9 cellular contexts compared by ENCODE assay signal in the genomic region with DNA sequence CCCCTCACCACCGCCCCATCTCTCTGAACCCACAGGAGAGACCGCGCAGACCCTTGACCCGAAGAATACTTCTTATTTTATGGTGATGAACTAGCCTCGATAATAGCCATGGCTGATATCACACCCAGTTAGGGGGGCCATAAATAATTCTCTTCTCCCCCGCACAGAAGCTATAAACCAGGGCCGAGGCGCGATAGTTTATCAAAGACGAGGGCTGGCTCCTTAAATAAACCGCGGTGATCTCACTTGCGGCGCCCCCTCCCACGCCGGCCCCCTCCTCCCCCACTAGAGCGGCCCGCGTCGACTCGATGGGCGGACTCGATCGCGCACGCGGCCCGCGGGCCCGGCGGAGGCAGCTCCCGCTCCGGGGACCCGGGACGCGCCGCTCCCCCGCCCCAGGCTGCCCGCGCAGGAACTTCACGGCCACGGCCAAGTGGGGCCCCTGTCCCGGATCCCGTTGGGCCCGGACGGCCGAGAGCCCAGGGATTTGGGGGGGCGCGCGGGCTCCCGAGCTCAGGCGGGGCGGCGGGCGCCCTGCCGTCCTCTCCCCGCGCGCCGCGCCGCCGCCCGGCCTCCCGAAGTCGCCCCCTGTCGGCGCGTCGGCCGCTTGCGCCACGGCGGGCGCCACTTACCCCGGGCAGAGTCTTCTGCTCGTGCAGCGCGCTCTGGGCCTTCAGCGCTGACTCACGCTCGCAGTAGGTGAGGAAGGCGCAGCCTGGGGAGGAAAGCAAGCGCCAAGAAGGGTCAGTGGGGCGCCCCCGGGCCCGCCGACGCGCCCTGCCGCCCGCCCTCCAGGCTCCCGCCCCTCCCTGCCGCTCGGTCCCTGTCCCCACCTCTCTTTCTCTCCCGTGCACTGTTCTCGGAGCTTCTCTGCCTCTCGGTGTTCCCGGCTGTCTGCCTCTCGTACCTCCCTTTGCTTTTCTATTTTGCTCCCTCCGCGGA.
DNase-seq lines count a peak whose midpoint lies in the region; ATAC-seq and TF ChIP-seq lines count a peak whose summit lies in the region.
"Had no signal": no experiment of that assay in that cellular context is flagged by ENCODE, and none has a peak within 500 bp of the region (broad histone marks: within the 10 kb centered on the region; RNA-seq: fewer than 3 reads in every experiment).

No MANE protein-coding gene starts in this region.

- H3K27ac Mint-ChIP-seq in activated naive CD4-positive, alpha-beta T cell treated with anti-CD3 and anti-CD28 coated beads for 36 hours: no peak overlapping the region
- H3K27ac Mint-ChIP-seq: natural killer cell treated with Interleukin-12 subunit alpha and Interleukin-12 subunit beta and Interleukin-15 and Interleukin-18, amount 100 ng/mL, for 72 hours had no signal

- H3K27me3 Mint-ChIP-seq in activated naive CD4-positive, alpha-beta T cell treated with anti-CD3 and anti-CD28 coated beads for 36 hours (ENCODE audit: low read depth): peaks cover 69% of the 10 kb centered on the region

- H3K4me3 ChIP-seq in RWPE2 (ENCODE audit: severe bottlenecking): no peak overlapping the region
- no peak overlapping the region for H3K4me3 ChIP-seq in uterus

- H3K4me1 ChIP-seq in RWPE2 (ENCODE audit: insufficient read depth, poor library complexity, severe bottlenecking): no peaks in the 10 kb centered on the region
- peaks cover 0 to 11% of the 10 kb centered on the region in 2 donors for H3K4me1 ChIP-seq in uterus

- no peaks in the 10 kb centered on the region for H3K9me3 Mint-ChIP-seq in activated naive CD4-positive, alpha-beta T cell treated with anti-CD3 and anti-CD28 coated beads for 36 hours
- H3K9me3 Mint-ChIP-seq: natural killer cell treated with Interleukin-12 subunit alpha and Interleukin-12 subunit beta and Interleukin-15 and Interleukin-18, amount 100 ng/mL, for 72 hours had no signal

- intact Hi-C loops in activated naive CD4-positive, alpha-beta T cell treated with anti-CD3 and anti-CD28 coated beads for 36 hours (cut with micrococcal nuclease): no loop called here
- intact Hi-C loops in left ventricle myocardium superior (cut with micrococcal nuclease) (no loop called here), uterus (cut with DNase I; ENCODE audit: low total_unique reads) (no loop called here)

- ATAC-seq in RWPE2 (ENCODE audit: low read depth) (peak; percentile 61; the same call in 2 of the 3 replicates), left ventricle myocardium superior (peak; percentile 41), GM18909 (IDR thresholded peaks at IDR 0.05; ENCODE audit: poor library complexity, unreplicated experiment) (no peak)

- H3K27me3 ChIP-seq in RWPE2 (ENCODE audit: insufficient read depth, poor library complexity, severe bottlenecking): peaks cover 64% of the 10 kb centered on the region
- H3K27me3 ChIP-seq in uterus: no peaks in the 10 kb centered on the region

- no peak for TF ChIP-seq POLR2A in uterus (IDR thresholded peaks at IDR 0.05)

- no peaks in the 10 kb centered on the region for H3K36me3 Mint-ChIP-seq in activated naive CD4-positive, alpha-beta T cell treated with anti-CD3 and anti-CD28 coated beads for 36 hours (ENCODE audit: low read depth)
- H3K36me3 Mint-ChIP-seq: natural killer cell treated with Interleukin-12 subunit alpha and Interleukin-12 subunit beta and Interleukin-15 and Interleukin-18, amount 100 ng/mL, for 72 hours had no signal

- H3K4me1 Mint-ChIP-seq in activated naive CD4-positive, alpha-beta T cell treated with anti-CD3 and anti-CD28 coated beads for 36 hours (ENCODE audit: low read depth): peaks cover 10% of the 10 kb centered on the region

- H3K27ac ChIP-seq in RWPE2 (ENCODE audit: poor library complexity, severe bottlenecking): no peak overlapping the region
- no peak overlapping the region for H3K27ac ChIP-seq in uterus

- H3K36me3 ChIP-seq in RWPE2 (ENCODE audit: low read depth): no peaks in the 10 kb centered on the region
- no peaks in the 10 kb centered on the region for H3K36me3 ChIP-seq in uterus

- CTCF ChIA-PET in activated naive CD4-positive, alpha-beta T cell treated with anti-CD3 and anti-CD28 coated beads for 36 hours (lab: Charles Lee): no interaction called here

- H3K9me3 ChIP-seq in RWPE2 (ENCODE audit: severe bottlenecking) (no peaks in the 10 kb centered on the region), uterus (no peaks in the 10 kb centered on the region)

- TF ChIP-seq CTCF in RWPE2 (IDR thresholded peaks at IDR 0.05; ENCODE audit: poor library complexity, severe bottlenecking): peak; percentile 25
- no peak for TF ChIP-seq CTCF in uterus (IDR thresholded peaks at IDR 0.05)

- no peak overlapping the region for H3K4me3 Mint-ChIP-seq in activated naive CD4-positive, alpha-beta T cell treated with anti-CD3 and anti-CD28 coated beads for 36 hours
- H3K4me3 Mint-ChIP-seq: natural killer cell treated with Interleukin-12 subunit alpha and Interleukin-12 subunit beta and Interleukin-15 and Interleukin-18, amount 100 ng/mL, for 72 hours had no signal

- DNase-seq in activated naive CD4-positive, alpha-beta T cell treated with anti-CD3 and anti-CD28 coated beads for 36 hours: peak; percentile 23
- no peak for DNase-seq in activated naive CD4-positive, alpha-beta T cell (lab: John Stamatoyannopoulos, UW)
- DNase-seq in RWPE2 (ENCODE audit: low spot score) (no peak), left ventricle myocardium superior (peak; percentile 39), mucosa of gallbladder (ENCODE audit: low spot score) (no peak), uterus (no peak)
- peak; percentile 46 for DNase-seq in stimulated activated CD8-positive, alpha-beta memory T cell treated with anti-CD3 and anti-CD28 coated beads, Interleukin-4, amount 100 ng/mL, for 48 hours

Comparison
In these comparisons a context has a peak if more than half of its experiments do, and no peak if none do; other contexts are left out.
1. DNase-seq: peak in activated naive CD4-positive, alpha-beta T cell treated with anti-CD3 and anti-CD28 coated beads for 36 hours (single experiment), left ventricle myocardium superior (single experiment) and stimulated activated CD8-positive, alpha-beta memory T cell treated with anti-CD3 and anti-CD28 coated beads, Interleukin-4, amount 100 ng/mL, for 48 hours (single experiment); none in activated naive CD4-positive, alpha-beta T cell (0 of 4), RWPE2 (single experiment), mucosa of gallbladder (single experiment) and uterus (0 of 2).